In the genomic region with DNA sequence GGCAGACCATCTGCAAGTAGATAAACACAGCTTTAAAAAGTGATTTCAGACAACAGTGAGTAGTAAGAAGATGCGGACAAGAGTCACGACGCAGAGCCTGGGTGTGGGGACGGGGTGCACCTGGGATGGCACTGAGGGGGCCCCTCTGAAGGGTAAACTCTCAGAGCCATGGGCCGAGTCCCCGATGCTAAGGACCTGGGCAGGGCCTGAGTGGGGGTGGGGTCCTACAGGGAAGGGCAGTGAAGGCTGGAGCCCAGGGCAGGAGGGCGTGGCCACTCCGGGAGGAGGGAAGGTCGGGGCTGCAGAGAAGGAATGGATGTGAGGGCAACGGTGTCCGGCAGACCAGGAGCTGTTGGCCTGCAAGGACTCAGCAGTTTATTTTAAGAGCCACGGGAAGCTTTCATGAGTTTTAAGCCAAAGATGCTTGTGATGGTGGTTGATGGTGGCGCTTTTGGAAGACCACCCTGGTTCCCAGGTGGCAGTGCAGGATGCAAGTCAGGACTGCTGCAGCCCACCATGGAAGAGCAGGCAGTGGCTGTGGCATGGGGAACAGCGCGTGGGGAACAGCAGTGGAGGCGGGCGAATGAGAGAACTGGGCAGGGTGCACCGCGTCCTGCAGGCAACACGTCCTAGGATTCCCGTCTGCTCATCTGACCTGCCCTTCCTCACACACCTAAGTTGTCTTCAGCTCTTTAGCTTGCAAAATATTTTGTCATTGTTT, we compare ENCODE assay signal across 23 cellular contexts.
"Had no signal": no experiment of that assay in that cellular context is flagged by ENCODE, and none has a peak within 500 bp of the region (broad histone marks: within the 10 kb centered on the region; RNA-seq: fewer than 3 reads in every experiment).

No MANE protein-coding gene starts in this region.

- H3K4me3 Mint-ChIP-seq: activated B cell treated with CpG ODN at 0.5 μM for 24 hours; activated naive CD8-positive, alpha-beta T cell treated with anti-CD3 and anti-CD28 coated beads, Interleukin-2, amount 50 U/mL, for 24 hours; dendritic cell treated with granulocyte-macrophage colony-stimulating factor and Interleukin-4, amounts not matched to agents 40 ng/mL and 50 ng/mL, for 4 days; stimulated activated effector memory CD8-positive, alpha-beta T cell treated with anti-CD3 and anti-CD28 coated beads, Interleukin-12 subunit alpha, Interleukin-12 subunit beta, amount 100 ng/mL, for 72 hours; stimulated activated naive CD8-positive, alpha-beta T cell treated with anti-CD3 and anti-CD28 coated beads, Interleukin-15, amount 100 ng/mL, for 72 hours had no signal

- DNase-seq: activated B cell treated with CpG ODN at 0.5 μM for 24 hours; activated effector memory CD4-positive, alpha-beta T cell treated with Interleukin-2 at 50 U/mL for 16 hours; activated naive CD4-positive, alpha-beta T cell treated with Interleukin-2 at 50 U/mL for 16 hours; activated naive CD8-positive, alpha-beta T cell treated with anti-CD3 and anti-CD28 coated beads, Interleukin-2, amount 50 U/mL, for 24 hours; activated T-cell treated with anti-CD3 and anti-CD28 coated beads for 4 hours; amygdala; caudate nucleus; effector CD4-positive, alpha-beta T cell; esophagus squamous epithelium; foreskin melanocyte; heart right ventricle; occipital lobe; right lobe of liver; small intestine; stimulated activated CD4-positive, alpha-beta T cell treated with anti-CD3 and anti-CD28 coated beads, Interleukin-4, amount 100 ng/mL, for 24 hours; stimulated activated naive CD8-positive, alpha-beta T cell treated with anti-CD3 and anti-CD28 coated beads, Interleukin-15, amount 100 ng/mL, for 72 hours; substantia nigra; T-helper 2 cell had no signal

- H3K27ac Mint-ChIP-seq: activated B cell treated with CpG ODN at 0.5 μM for 24 hours; activated naive CD8-positive, alpha-beta T cell treated with anti-CD3 and anti-CD28 coated beads, Interleukin-2, amount 50 U/mL, for 24 hours; dendritic cell treated with granulocyte-macrophage colony-stimulating factor and Interleukin-4, amounts not matched to agents 40 ng/mL and 50 ng/mL, for 4 days; stimulated activated effector memory CD8-positive, alpha-beta T cell treated with anti-CD3 and anti-CD28 coated beads, Interleukin-12 subunit alpha, Interleukin-12 subunit beta, amount 100 ng/mL, for 72 hours had no signal

- H3K4me1 Mint-ChIP-seq: activated B cell treated with CpG ODN at 0.5 μM for 24 hours; stimulated activated effector memory CD8-positive, alpha-beta T cell treated with anti-CD3 and anti-CD28 coated beads, Interleukin-12 subunit alpha, Interleukin-12 subunit beta, amount 100 ng/mL, for 72 hours had no signal

- H3K36me3 ChIP-seq: esophagus squamous epithelium, heart right ventricle, right lobe of liver had no signal

- H3K27me3 ChIP-seq: right lobe of liver had no signal

- H3K4me3 ChIP-seq: esophagus squamous epithelium, heart right ventricle, lung, right lobe of liver had no signal

- H3K4me1 ChIP-seq: esophagus squamous epithelium, heart right ventricle, right lobe of liver had no signal

- ATAC-seq: activated naive CD8-positive, alpha-beta T cell treated with anti-CD3 and anti-CD28 coated beads, Interleukin-2, amount 50 U/mL, for 24 hours; heart right ventricle; left lobe of liver; stimulated activated effector memory CD8-positive, alpha-beta T cell treated with anti-CD3 and anti-CD28 coated beads, Interleukin-12 subunit alpha, Interleukin-12 subunit beta, amount 100 ng/mL, for 72 hours; stimulated activated naive CD8-positive, alpha-beta T cell treated with anti-CD3 and anti-CD28 coated beads, Interleukin-15, amount 100 ng/mL, for 72 hours had no signal

- H3K27ac ChIP-seq: epithelial cell of prostate, esophagus squamous epithelium, heart right ventricle, right lobe of liver had no signal

- H3K9me3 Mint-ChIP-seq: activated B cell treated with CpG ODN at 0.5 μM for 24 hours; activated naive CD8-positive, alpha-beta T cell treated with anti-CD3 and anti-CD28 coated beads, Interleukin-2, amount 50 U/mL, for 24 hours; dendritic cell treated with granulocyte-macrophage colony-stimulating factor and Interleukin-4, amounts not matched to agents 40 ng/mL and 50 ng/mL, for 4 days; stimulated activated effector memory CD8-positive, alpha-beta T cell treated with anti-CD3 and anti-CD28 coated beads, Interleukin-12 subunit alpha, Interleukin-12 subunit beta, amount 100 ng/mL, for 72 hours; stimulated activated naive CD8-positive, alpha-beta T cell treated with anti-CD3 and anti-CD28 coated beads, Interleukin-15, amount 100 ng/mL, for 72 hours had no signal

- H3K36me3 Mint-ChIP-seq: stimulated activated effector memory CD8-positive, alpha-beta T cell treated with anti-CD3 and anti-CD28 coated beads, Interleukin-12 subunit alpha, Interleukin-12 subunit beta, amount 100 ng/mL, for 72 hours had no signal

- H3K9me3 ChIP-seq: esophagus squamous epithelium, heart right ventricle, right lobe of liver had no signal
